In the genomic region with DNA sequence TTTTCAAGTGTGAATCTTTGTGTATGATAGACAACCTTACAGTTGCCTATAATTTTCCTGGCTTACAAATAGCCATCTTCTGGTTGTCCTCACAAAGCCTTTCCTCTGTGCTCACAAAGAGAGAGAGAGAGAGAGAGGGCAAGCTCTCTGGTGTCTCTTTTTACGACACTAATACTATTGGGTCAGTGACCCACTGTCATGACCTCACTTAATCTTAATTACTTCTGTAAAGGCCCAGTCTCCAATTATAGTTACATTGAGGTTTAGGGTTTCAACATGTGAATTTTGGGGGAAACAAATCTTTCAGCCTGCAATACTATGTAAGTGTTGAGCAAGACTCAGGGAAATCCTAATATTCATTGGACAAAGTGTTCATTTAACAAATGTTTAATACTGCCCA, we compare ENCODE assay signal across 17 cellular contexts.
"Had no signal": no experiment of that assay in that cellular context is flagged by ENCODE, and none has a peak within 500 bp of the region (broad histone marks: within the 10 kb centered on the region; RNA-seq: fewer than 3 reads in every experiment).

No MANE protein-coding gene starts in this region.

- H3K4me3 ChIP-seq: tibial artery had no signal

- H3K36me3 ChIP-seq: tibial artery had no signal

- DNase-seq: activated CD4-positive, alpha-beta T cell treated with anti-CD3 and anti-CD28 coated beads, Interleukin-2, amount 10 ng/mL, durations not matched to agents 7 days and 5 days; activated CD4-positive, CD25-positive, alpha-beta regulatory T cell; activated CD8-positive, alpha-beta memory T cell treated with anti-CD3 and anti-CD28 coated beads for 24 hours; activated naive CD8-positive, alpha-beta T cell treated with anti-CD3 and anti-CD28 coated beads, Interleukin-2, amount 10 ng/mL, durations not matched to agents 7 days and 5 days; aorta; cerebellar nuclear complex; effector memory CD4-positive, alpha-beta T cell; islet precursor cell; mammary epithelial cell; natural killer cell; nucleus accumbens; posterior cingulate gyrus; retina; stimulated activated CD4-positive, alpha-beta T cell treated with anti-CD3 and anti-CD28 coated beads, Interleukin-4, amount 100 ng/mL, for 1 hour; stimulated activated naive B cell treated with anti-CD40 and anti-IgM and Interleukin-4, amounts not matched to agents 10 μg/mL and 1 μg/mL and 100 μg/mL, for 72 hours; tibial artery had no signal

- H3K27me3 ChIP-seq: tibial artery had no signal

- ATAC-seq: left lobe of liver; natural killer cell; stimulated activated naive B cell treated with anti-CD40 and anti-IgM and Interleukin-4, amounts not matched to agents 10 μg/mL and 1 μg/mL and 100 μg/mL, for 72 hours had no signal
